1 cellular context compared by ENCODE assay signal in genomic region chr3:150733373-150733935, GRCh38.
TF ChIP-seq lines count a peak whose summit lies in the region.

No MANE protein-coding gene starts in this region.

TF ChIP-seq in K562, 482 proteins besides CTCF, POLR2A, EP300 and RAD21 (continued from another document and continues in another):
- TF ChIP-seq HOXB6 (CRISPR knock-in tag; IDR thresholded peaks at IDR 0.05; ENCODE audit: borderline replicate concordance) (no peak), ETV1 (tag; conservative IDR thresholded peaks at IDR 0.05; ENCODE audit: low read depth) (no peak), PCBP2 (IDR thresholded peaks at IDR 0.05; ENCODE audit: low read depth, low read length, poor library complexity, severe bottlenecking) (no peak), LCOR (CRISPR knock-in tag; IDR thresholded peaks at IDR 0.05) (no peak), ZNF583 (CRISPR knock-in tag; IDR thresholded peaks at IDR 0.05) (no peak), DDX20 (tag; IDR thresholded peaks at IDR 0.05; ENCODE audit: low read depth) (no peak), SMAD3 (CRISPR knock-in tag; conservative IDR thresholded peaks at IDR 0.05) (no peak), FOXA3 (CRISPR knock-in tag; conservative IDR thresholded peaks at IDR 0.05 in 1 of 2, IDR thresholded peaks at IDR 0.05 in 1 of 2) (no peak), ARID2 (IDR thresholded peaks at IDR 0.05) (no peak), POU5F1 (IDR thresholded peaks at IDR 0.05; ENCODE audit: borderline replicate concordance, low read depth, low read length, partially characterized antibody) (no peak), BRCA1 (IDR thresholded peaks at IDR 0.05) (no peak), BRCA1 (CRISPR knock-in tag; IDR thresholded peaks at IDR 0.05) (no peak), DNMT1 (IDR thresholded peaks at IDR 0.05) (no peak), PCBP1 (IDR thresholded peaks at IDR 0.05; ENCODE audit: low read depth, low read length, poor library complexity, severe bottlenecking) (no peak), TFAM (CRISPR knock-in tag; conservative IDR thresholded peaks at IDR 0.05) (no peak), NFIC (IDR thresholded peaks at IDR 0.05) (peak; percentile 67), MGA (IDR thresholded peaks at IDR 0.05) (peak; percentile 76), SETDB1 (IDR thresholded peaks at IDR 0.05; ENCODE audit: low read length) (no peak), ZNF592 (IDR thresholded peaks at IDR 0.05) (peak; percentile 70), ADNP (tag; IDR thresholded peaks at IDR 0.05) (no peak), POLR2AphosphoS2 (IDR thresholded peaks at IDR 0.05; ENCODE audit: low read length) (no peak), MIER1 (IDR thresholded peaks at IDR 0.05; ENCODE audit: low read depth) (no peak), BRF2 (IDR thresholded peaks at IDR 0.05; ENCODE audit: borderline replicate concordance, insufficient read depth, insufficient read length) (no peak), ZFX (CRISPR knock-in tag; IDR thresholded peaks at IDR 0.05) (no peak), POLR2AphosphoS5 (IDR thresholded peaks at IDR 0.05; ENCODE audit: control insufficient read depth, insufficient read depth, low read depth, low read length) (peak; percentile 56; the same call in 1 of the 2 replicates), CREBBP (IDR thresholded peaks at IDR 0.05; ENCODE audit: low read depth, low read length) (no peak), STAT6 (CRISPR knock-in tag; IDR thresholded peaks at IDR 0.05) (no peak), XRCC4 (IDR thresholded peaks at IDR 0.05; ENCODE audit: extremely low read depth, insufficient read depth, insufficient read length) (no peak), ZNF384 (IDR thresholded peaks at IDR 0.05; ENCODE audit: low read depth, low read length) (no peak), RBM22 (IDR thresholded peaks at IDR 0.05; ENCODE audit: low read depth, low read length, poor library complexity, severe bottlenecking) (no peak), ELF4 (CRISPR knock-in tag; IDR thresholded peaks at IDR 0.05) (no peak), NR2C2 (CRISPR knock-in tag; IDR thresholded peaks at IDR 0.05) (no peak), NR2C2 (tag; IDR thresholded peaks at IDR 0.05) (peak; percentile 49; the same call in 1 of the 2 replicates), CREB5 (CRISPR knock-in tag; IDR thresholded peaks at IDR 0.05) (no peak), PHF21A (IDR thresholded peaks at IDR 0.05; ENCODE audit: borderline replicate concordance, low read depth) (0 out of 2 replicates have a peak, but pooled peaks have one; percentile 48), ZNF311 (CRISPR knock-in tag; IDR thresholded peaks at IDR 0.05) (no peak), ZNF143 (CRISPR knock-in tag; IDR thresholded peaks at IDR 0.05) (no peak), ZNF551 (CRISPR knock-in tag; IDR thresholded peaks at IDR 0.05) (no peak), NCOR1 (IDR thresholded peaks at IDR 0.05) (peak; percentile 88), MTA3 (IDR thresholded peaks at IDR 0.05; ENCODE audit: borderline replicate concordance) (peak; percentile 61; the same call in 1 of the 2 replicates), DEAF1 (CRISPR knock-in tag; IDR thresholded peaks at IDR 0.05) (no peak), RAD51 (IDR thresholded peaks at IDR 0.05; ENCODE audit: borderline replicate concordance, low read depth) (no peak), CHD4 (IDR thresholded peaks at IDR 0.05; ENCODE audit: insufficient read depth, insufficient replicate concordance, low read depth, low read length, poor library complexity, severe bottlenecking) (peak; percentile 1), SP2 (IDR thresholded peaks at IDR 0.05; ENCODE audit: extremely low read depth, low read depth, low read length, poor library complexity, severe bottlenecking) (no peak)
